In genomic region chr20:34675993-34676641, GRCh38 we compare ENCODE assay signal across 8 cellular contexts. TPM values are rescaled to one million over a fixed set of nuclear protein-coding genes. Genes with fewer than 3 reads are reported as not detected.
A peak's percentile ranks its signal among the peaks of the same experiment; 100 is the strongest.
DNase-seq lines count a peak whose midpoint lies in the region; TF ChIP-seq lines count a peak whose summit lies in the region.

No MANE protein-coding gene starts in this region.

- intact Hi-C loops in posterior cingulate gyrus (cut with DNase I) = loop anchor here (2.0 to 5.0 kb wide), 2 partner anchors 29 to 34 kb away; partner anchors contain the start of gene TP53INP2

- H2AFZ ChIP-seq in neural progenitor cell (replicated peaks) = peak overlapping the region; percentile 75

- TF ChIP-seq POLR2A in NB4 (IDR thresholded peaks at IDR 0.05; ENCODE audit: extremely low read depth, insufficient read length) = no peak

- POLR2A ChIA-PET in CD8-positive, alpha-beta memory T cell (lab: Charles Lee) = interaction anchor here (2.1 kb wide), 1 partner anchor 28 kb away, joined by 9 read pairs; the partner anchor contains the start of gene TP53INP2

- peak overlapping the region; percentile 96 to 99 (median 98) for H3K4me3 Mint-ChIP-seq in CD8-positive, alpha-beta memory T cell
- H3K4me3 Mint-ChIP-seq in neural progenitor cell = peak overlapping the region; percentile 95

- H3K9ac ChIP-seq in duodenal mucosa (ENCODE audit: low read depth in 1 of 2, low read length in 2 of 2) (peak overlapping the region; percentile 21 to 50), neural progenitor cell (no peak overlapping the region)

- DNase-seq in CD8-positive, alpha-beta memory T cell = no peak
- DNase-seq in NB4 (ENCODE audit: low read depth) (no peak), neural progenitor cell (ENCODE audit: low spot score) (no peak), AG08395 (ENCODE audit: low spot score) (no peak), posterior cingulate gyrus (no peak)
- DNase-seq in stimulated activated CD4-positive, alpha-beta T cell treated with anti-CD3 and anti-CD28 coated beads, Interleukin-2, amount 100 ng/mL, for 24 hours = no peak
- DNase-seq in stimulated activated naive CD4-positive, alpha-beta T cell (lab: John Stamatoyannopoulos, UW) = no peak

- H3K4me3 ChIP-seq in CD8-positive, alpha-beta memory T cell (ENCODE audit: low read length) = peak overlapping the region; percentile 64
- H3K4me3 ChIP-seq in NB4 (ENCODE audit: low read depth, low read length) (peak overlapping the region; percentile 86), duodenal mucosa (ENCODE audit: low read depth in 1 of 2, low read length in 2 of 2) (peak overlapping the region; percentile 81 to 90), neural progenitor cell (peak overlapping the region; percentile 66)

- peak overlapping the region; percentile 72 for H3K27ac ChIP-seq in CD8-positive, alpha-beta memory T cell (ENCODE audit: low read depth, low read length)
- H3K27ac ChIP-seq in duodenal mucosa (ENCODE audit: low read depth, low read length) (no peak overlapping the region), neural progenitor cell (no peak overlapping the region)

- H3K27me3 ChIP-seq in CD8-positive, alpha-beta memory T cell (ENCODE audit: insufficient read depth, low read length, poor library complexity, severe bottlenecking) = no peaks in the 10 kb centered on the region
- H3K27me3 ChIP-seq in duodenal mucosa (ENCODE audit: control insufficient read depth in 1 of 2, insufficient read depth in 2 of 2, low read length in 2 of 2) = no peaks in the 10 kb centered on the region
- no peaks in the 10 kb centered on the region for H3K27me3 ChIP-seq in neural progenitor cell

- no peaks in the 10 kb centered on the region for H3K36me3 ChIP-seq in CD8-positive, alpha-beta memory T cell (ENCODE audit: insufficient read depth, low read length)
- H3K36me3 ChIP-seq in duodenal mucosa (ENCODE audit: control insufficient read depth in 1 of 2, insufficient read depth in 2 of 2, low read length in 2 of 2) = no peaks in the 10 kb centered on the region
- no peaks in the 10 kb centered on the region for H3K36me3 ChIP-seq in neural progenitor cell

- H3K36me3 Mint-ChIP-seq in CD8-positive, alpha-beta memory T cell = peaks cover 0 to 6% (median 3%) of the 10 kb centered on the region in 3 donors
- H3K36me3 Mint-ChIP-seq in neural progenitor cell = no peaks in the 10 kb centered on the region

- H3K9me3 ChIP-seq in CD8-positive, alpha-beta memory T cell (ENCODE audit: low read length) = no peaks in the 10 kb centered on the region
- no peaks in the 10 kb centered on the region for H3K9me3 ChIP-seq in duodenal mucosa (ENCODE audit: control insufficient read depth in 1 of 2, low read length in 2 of 2)
- H3K9me3 ChIP-seq in neural progenitor cell (ENCODE audit: low read depth) = no peaks in the 10 kb centered on the region

- H3F3A ChIP-seq in neural progenitor cell (ENCODE audit: low read depth) = peaks cover 18% of the 10 kb centered on the region

- H3K27me3 Mint-ChIP-seq in CD8-positive, alpha-beta memory T cell = no peaks in the 10 kb centered on the region
- peaks cover 5% of the 10 kb centered on the region for H3K27me3 Mint-ChIP-seq in neural progenitor cell (ENCODE audit: insufficient read depth, low read depth)

- peaks cover 15 to 29% (median 17%) of the 10 kb centered on the region in 3 donors for H3K4me1 Mint-ChIP-seq in CD8-positive, alpha-beta memory T cell
- H3K4me1 Mint-ChIP-seq in neural progenitor cell = peaks cover 10% of the 10 kb centered on the region

- peaks cover 15% of the 10 kb centered on the region for H3K4me1 ChIP-seq in CD8-positive, alpha-beta memory T cell (ENCODE audit: insufficient read depth, low read length)
- H3K4me1 ChIP-seq in duodenal mucosa (ENCODE audit: control insufficient read depth in 1 of 2, insufficient read depth in 2 of 2, low read length in 2 of 2) (peaks cover 0 to 10% of the 10 kb centered on the region in 2 donors), neural progenitor cell (peaks cover 5% of the 10 kb centered on the region)

- no peaks in the 10 kb centered on the region for H4K20me1 ChIP-seq in neural progenitor cell (ENCODE audit: low read depth)

- peaks cover 0 to 2% (median 0%) of the 10 kb centered on the region in 5 donors for H3K9me3 Mint-ChIP-seq in CD8-positive, alpha-beta memory T cell
- no peaks in the 10 kb centered on the region for H3K9me3 Mint-ChIP-seq in neural progenitor cell

- TF ChIP-seq CTCF in NB4 (IDR thresholded peaks at IDR 0.05; ENCODE audit: low read depth, low read length) (no peak), neural progenitor cell (IDR thresholded peaks at IDR 0.05) (no peak)

- CTCF ChIA-PET in CD8-positive, alpha-beta memory T cell (lab: Charles Lee) = interaction anchor here (1.0 to 1.9 kb wide), 2 partner anchors 33 to 364 kb away, joined by 3 to 7 read pairs; no protein-coding TSS in a partner anchor

- peaks cover 50% of the 10 kb centered on the region for H3K79me2 ChIP-seq in neural progenitor cell (ENCODE audit: low read depth)

- peak overlapping the region; percentile 87 to 97 (median 94) for H3K27ac Mint-ChIP-seq in CD8-positive, alpha-beta memory T cell
- H3K27ac Mint-ChIP-seq in neural progenitor cell = peak overlapping the region; percentile 31

- peak overlapping the region; percentile 88 for H3K4me2 ChIP-seq in neural progenitor cell

RNA-seq across cellular contexts. Expression of gene PIGU, which starts 0.8 kb away (rescaled TPM):
- 10 to 100 TPM; 24.9 to 26.3 TPM for total RNA-seq in CD8-positive, alpha-beta memory T cell
- polyA plus RNA-seq in CD8-positive, alpha-beta memory T cell = 33.0 TPM
- total RNA-seq in neural progenitor cell (ENCODE audit: low replicate concordance) = 35.6 and 40.1 TPM in 2 replicates

RNA-seq across cellular contexts. Expression of gene TP53INP2, which starts 28.0 kb away (rescaled TPM):
- total RNA-seq in CD8-positive, alpha-beta memory T cell = 1 to 10 TPM; 3.5 to 3.6 TPM
- polyA plus RNA-seq in CD8-positive, alpha-beta memory T cell = 1.1 TPM
- 1.1 TPM in 2 replicates for total RNA-seq in neural progenitor cell (ENCODE audit: low replicate concordance)
